ENCODE assay signal across 8 cellular contexts in the genomic region with DNA sequence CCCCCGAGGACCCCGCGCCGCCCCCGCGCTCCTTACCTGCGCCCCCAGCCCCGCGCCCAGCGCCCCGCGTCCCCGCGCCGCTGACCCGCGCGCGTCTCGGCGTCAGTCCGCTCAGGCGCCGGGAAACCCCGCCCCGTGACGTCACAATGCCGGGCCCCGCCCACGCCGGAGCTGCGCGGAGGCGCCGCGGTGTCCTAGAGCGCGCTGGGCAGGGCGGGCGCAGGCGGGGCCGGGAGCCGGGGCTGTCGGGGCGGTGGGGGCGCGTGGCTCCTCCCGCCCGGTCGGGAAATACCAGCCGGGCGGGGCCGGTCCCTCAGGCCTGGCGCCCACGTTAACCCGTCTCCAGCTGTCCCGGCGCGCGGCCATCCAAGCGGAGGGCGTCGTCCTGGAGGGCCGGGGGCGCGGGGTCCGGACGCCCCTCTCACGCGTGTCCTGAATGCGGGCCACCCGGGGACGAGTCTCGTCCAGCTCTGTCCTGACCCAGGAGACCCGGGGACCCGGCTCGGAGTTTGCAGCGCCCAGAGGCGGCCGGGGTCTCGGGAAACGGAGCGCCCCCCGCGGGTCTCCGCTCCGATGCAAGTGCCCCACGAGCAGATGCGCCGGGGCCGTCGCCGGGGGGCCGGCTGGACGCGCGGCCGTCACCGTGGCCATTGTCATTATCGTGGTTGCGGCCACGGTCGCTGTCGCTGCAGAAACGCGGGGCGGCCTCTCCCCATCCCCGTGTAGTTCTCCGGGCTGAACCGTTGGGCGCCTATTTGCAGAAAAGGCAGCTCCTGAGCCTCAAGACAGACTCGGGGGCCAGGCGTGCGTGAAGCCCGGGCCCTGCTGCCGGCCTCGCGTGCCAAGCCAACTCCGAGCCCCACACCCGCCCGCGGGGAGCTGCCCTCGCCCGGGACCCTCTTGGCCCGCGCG. TPM values are rescaled to one million over a fixed set of nuclear protein-coding genes. Genes with fewer than 3 reads are reported as not detected.
A peak's percentile ranks its signal among the peaks of the same experiment; 100 is the strongest.
DNase-seq lines count a peak whose midpoint lies in the region; ATAC-seq, FAIRE-seq and TF ChIP-seq lines count a peak whose summit lies in the region.

A gene (minus strand): TSS at position 109 of the 912 bp plus-strand sequence. CDS start 727 bp downstream, outside the sequence.

- peak within 1 kb of the TSS; percentile 68 for H2AFZ ChIP-seq in keratinocyte (ENCODE audit: control insufficient read depth, low read length)

- peak within 1 kb of the TSS; percentile 70 for H3K9ac ChIP-seq in keratinocyte (ENCODE audit: control insufficient read depth, extremely low read depth, insufficient read depth, low read length)

- H3K9me3 ChIP-seq in keratinocyte (ENCODE audit: control insufficient read depth, low read depth, low read length), result no peaks in the 10 kb centered on the region

- peak within 1 kb of the TSS; percentile 73 to 81 (median 80) for H3K4me3 ChIP-seq in keratinocyte (ENCODE audit: control insufficient read depth in 2 of 3, extremely low read depth in 1 of 3, insufficient read depth in 2 of 3, low read depth in 1 of 3, low read length in 3 of 3)

- TF ChIP-seq CTCF in keratinocyte (optimal IDR thresholded peaks at IDR 0.05 in 1 of 3, IDR thresholded peaks at IDR 0.05 in 1 of 3, conservative IDR thresholded peaks at IDR 0.05 in 1 of 3; ENCODE audit: extremely low read depth in 1 of 3, insufficient read depth in 2 of 3, low read length in 3 of 3), result no peak

- DNase-seq in NCI-H1417 (lab: John Stamatoyannopoulos, UW), result peak; percentile 89 to 94 (median 93)
- no peak for DNase-seq in NCI-H1417 treated with DMSO at 0.1 percent for 48 hours (lab: John Stamatoyannopoulos, UW)
- DNase-seq in NCI-H2171 treated with DMSO at 0.1 percent for 48 hours (lab: John Stamatoyannopoulos, UW), result peak; percentile 53
- DNase-seq in activated CD4-positive, CD25-positive, alpha-beta regulatory T cell (lab: John Stamatoyannopoulos, UW), result peak; percentile 93 to 96 (median 94)
- peak in 59 of 61 donors; percentile 32 to 93 (median 80) for DNase-seq in caudate nucleus (lab: John Stamatoyannopoulos, UW)
- no peak for DNase-seq in keratinocyte (ENCODE audit: low read depth, low spot score)
- peak; percentile 93 to 97 for DNase-seq in stimulated activated CD4-positive, alpha-beta T cell treated with anti-CD3 and anti-CD28 coated beads, Interleukin-15, amount 100 ng/mL, for 1 hour (ENCODE audit: low read depth in 1 of 2, low spot score in 1 of 2)

- peak within 1 kb of the TSS; percentile 81 for H3K4me2 ChIP-seq in keratinocyte (ENCODE audit: control insufficient read depth, extremely low read depth, insufficient read depth, low read depth, low read length)

- H4K20me1 ChIP-seq in keratinocyte (ENCODE audit: control insufficient read depth, extremely low read depth, insufficient read depth, low read length), result peaks cover 3% of the 10 kb centered on the region

- peaks cover 14 to 15% of the 10 kb centered on the region in 2 experiments for H3K36me3 ChIP-seq in keratinocyte (ENCODE audit: control insufficient read depth in 2 of 2, extremely low read depth in 1 of 2, insufficient read depth in 2 of 2, low read length in 2 of 2)

- H3K79me2 ChIP-seq in keratinocyte (ENCODE audit: control insufficient read depth, insufficient read depth, low read length), result peaks cover 31% of the 10 kb centered on the region

- peaks cover 12% of the 10 kb centered on the region for H3K4me1 ChIP-seq in keratinocyte (ENCODE audit: control insufficient read depth, extremely low read depth, insufficient read depth, low read length)

- no peak within 1 kb of the TSS for H3K27ac ChIP-seq in caudate nucleus (ENCODE audit: low read depth, low read length)
- peak within 1 kb of the TSS; percentile 49 for H3K27ac ChIP-seq in keratinocyte (ENCODE audit: control insufficient read depth, insufficient read depth, low read length)

- peaks cover 4% of the 10 kb centered on the region for H3K9me1 ChIP-seq in keratinocyte (ENCODE audit: control insufficient read depth, extremely low read depth, insufficient read depth, low read length)

- FAIRE-seq in keratinocyte (lab: Jason Lieb, UNC), result no peak

- dilution Hi-C loops in keratinocyte (cut with MboI; ENCODE audit: extremely low pct_ligation_motif_present, low sequenced_read_pairs), result no loop called here

- no peaks in the 10 kb centered on the region for H3K27me3 ChIP-seq in keratinocyte (ENCODE audit: control insufficient read depth, extremely low read depth, insufficient read depth, low read length)

- ATAC-seq in HG02885 (IDR thresholded peaks at IDR 0.05; ENCODE audit: poor library complexity, unreplicated experiment), result peak; percentile 86

RNA-seq across cellular contexts. Expression of the gene that starts here (rescaled TPM):
- 16.3 to 32.4 TPM (median 19.8 TPM) in 3 replicates for polyA plus RNA-seq in keratinocyte
- polyA plus RNA-seq in keratinocyte (2011; ENCODE audit: low read depth), result 21.3 TPM
- 10.8 and 28.7 TPM in 2 replicates for polyA plus RNA-seq in keratinocyte (2011; cell fraction: cytosol; rRNA removed)
- 17.4 and 24.0 TPM in 2 replicates for polyA plus RNA-seq in keratinocyte (2011; cell fraction: nucleus; rRNA removed)
- 33.0 and 39.1 TPM in 2 replicates for polyA plus RNA-seq in keratinocyte (2012; ENCODE audit: low replicate concordance)
- polyA minus RNA-seq in keratinocyte, result 16.8 to 40.5 TPM (median 26.5 TPM) in 3 replicates
- 53.1 TPM for polyA minus RNA-seq in keratinocyte (2011; cell fraction: cytosol; rRNA and poly(A)+ RNA removed)
- 16.2 and 19.7 TPM in 2 replicates for polyA minus RNA-seq in keratinocyte (2011; cell fraction: nucleus; rRNA and poly(A)+ RNA removed)

Comparison
In these comparisons a context has a peak if more than half of its experiments do, and no peak if none do; other contexts are left out.
1. DNase-seq: peak in NCI-H1417 (3 of 3), NCI-H2171 treated with DMSO at 0.1 percent for 48 hours (single experiment), activated CD4-positive, CD25-positive, alpha-beta regulatory T cell (4 of 4), caudate nucleus (59 of 61) and stimulated activated CD4-positive, alpha-beta T cell treated with anti-CD3 and anti-CD28 coated beads, Interleukin-15, amount 100 ng/mL, for 1 hour (2 of 2); none in NCI-H1417 treated with DMSO at 0.1 percent for 48 hours (single experiment) and keratinocyte (single experiment).